Comparison of ENCODE assay signal across 21 cellular contexts in the genomic region with DNA sequence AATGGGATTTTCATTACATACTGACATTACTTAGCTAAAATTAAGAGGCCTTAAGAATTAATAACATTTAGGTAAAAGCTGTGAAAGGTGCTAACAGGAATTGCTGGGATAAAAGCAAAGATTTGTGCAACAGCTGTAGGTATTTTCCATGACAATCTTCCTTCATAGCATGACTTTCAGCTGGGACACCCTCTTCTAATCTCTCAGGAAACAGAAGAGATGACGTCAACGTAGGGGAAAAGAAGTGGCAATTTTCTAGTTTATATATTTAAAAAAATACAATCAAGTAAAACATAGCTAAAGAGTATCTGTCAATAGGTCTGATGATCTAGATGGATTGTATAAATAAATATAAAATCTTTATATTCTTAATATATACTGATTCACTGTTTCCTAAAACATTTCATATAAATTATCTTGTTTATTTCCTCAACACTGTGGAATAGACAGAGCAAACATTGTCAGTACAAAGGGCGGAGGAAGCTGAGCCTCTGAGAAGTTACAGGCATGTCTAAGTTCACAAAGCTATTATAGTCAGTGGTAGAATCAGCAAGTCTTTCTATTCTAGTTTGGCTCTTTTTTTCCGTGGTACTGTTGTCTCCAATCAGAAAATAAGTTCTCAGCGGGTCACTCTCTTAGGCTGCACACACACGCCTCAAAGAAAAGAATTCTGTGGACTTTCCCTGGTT.
A peak's percentile ranks its signal among the peaks of the same experiment; 100 is the strongest.
DNase-seq lines count a peak whose midpoint lies in the region; ATAC-seq and TF ChIP-seq lines count a peak whose summit lies in the region.
"Had no signal": no experiment of that assay in that cellular context is flagged by ENCODE, and none has a peak within 500 bp of the region (broad histone marks: within the 10 kb centered on the region; RNA-seq: fewer than 3 reads in every experiment).

No MANE protein-coding gene starts in this region.

- no peaks in the 10 kb centered on the region for H3K36me3 ChIP-seq in endodermal cell (ENCODE audit: control insufficient read depth, insufficient read depth, low read length)

- TF ChIP-seq CTCF in endodermal cell (conservative IDR thresholded peaks at IDR 0.05) = no peak

- DNase-seq in COLO829 (ENCODE audit: low spot score) (peak; percentile 21), LoVo (ENCODE audit: low spot score) (peak; percentile 33), endodermal cell (no peak), lung microvascular endothelial cell (ENCODE audit: low read depth in 2 of 2) (peak; percentile 83 to 85), SIG-M5 (lab: John Stamatoyannopoulos, UW) (no peak), NAMALWA (ENCODE audit: low spot score) (no peak), cerebellum (ENCODE audit: low spot score) (no peak)
- DNase-seq: Calu3; DND-41; GDM1; IMR-90; NCI-H1048; NCI-H146; NCI-H2107; NCI-H226; NCI-H69; NK-92 treated with Interleukin-12 subunit alpha and Interleukin-12 subunit beta, amount 100 ng/mL, for 24 hours; OCI-M1 had no signal

- H3K4me1 Mint-ChIP-seq in endodermal cell = peaks cover 20% of the 10 kb centered on the region

- H3K27ac ChIP-seq in endodermal cell (ENCODE audit: low read depth, low read length) = no peak overlapping the region
- H3K27ac ChIP-seq: C4-2B, RWPE1 had no signal

- no peaks in the 10 kb centered on the region for H3K36me3 Mint-ChIP-seq in endodermal cell (ENCODE audit: low read depth)

- no peaks in the 10 kb centered on the region for H3K27me3 Mint-ChIP-seq in endodermal cell (ENCODE audit: insufficient read depth)

- 87 to 90% methylated on average over 4 of the region's 6 CpGs for WGBS in endodermal cell (ENCODE audit: insufficient coverage in 1 of 2, insufficient read length in 1 of 2), 2 experiments

- no peaks in the 10 kb centered on the region for H3K9me3 ChIP-seq in endodermal cell (ENCODE audit: control insufficient read depth, low read length)

- H3K4me3 ChIP-seq in endodermal cell (ENCODE audit: low read length) = peak overlapping the region; percentile 46

- H3K4me3 Mint-ChIP-seq in endodermal cell = no peak overlapping the region

- H3K9me3 Mint-ChIP-seq in endodermal cell = no peaks in the 10 kb centered on the region

- peak overlapping the region; percentile 16 for H3K27ac Mint-ChIP-seq in endodermal cell

- H3K4me1 ChIP-seq in endodermal cell (ENCODE audit: control insufficient read depth, insufficient read depth, low read length) = no peaks in the 10 kb centered on the region

- ATAC-seq in GM21737 (IDR thresholded peaks at IDR 0.05; ENCODE audit: unreplicated experiment) = no peak

- no peak overlapping the region for H3K9ac ChIP-seq in endodermal cell (ENCODE audit: extremely low read depth, low read length, poor library complexity, severe bottlenecking)

- H3K27me3 ChIP-seq in endodermal cell (ENCODE audit: control insufficient read depth, insufficient read depth, low read length, poor library complexity, severe bottlenecking) = no peaks in the 10 kb centered on the region

Comparison
In these comparisons a context has a peak if more than half of its experiments do, and no peak if none do; other contexts are left out.
1. DNase-seq: peak in COLO829 (single experiment), LoVo (single experiment) and lung microvascular endothelial cell (2 of 2); none in endodermal cell (single experiment), SIG-M5 (single experiment), NAMALWA (single experiment) and cerebellum (single experiment).